Comparison of ENCODE assay signal across 1 cellular context in the genomic region with DNA sequence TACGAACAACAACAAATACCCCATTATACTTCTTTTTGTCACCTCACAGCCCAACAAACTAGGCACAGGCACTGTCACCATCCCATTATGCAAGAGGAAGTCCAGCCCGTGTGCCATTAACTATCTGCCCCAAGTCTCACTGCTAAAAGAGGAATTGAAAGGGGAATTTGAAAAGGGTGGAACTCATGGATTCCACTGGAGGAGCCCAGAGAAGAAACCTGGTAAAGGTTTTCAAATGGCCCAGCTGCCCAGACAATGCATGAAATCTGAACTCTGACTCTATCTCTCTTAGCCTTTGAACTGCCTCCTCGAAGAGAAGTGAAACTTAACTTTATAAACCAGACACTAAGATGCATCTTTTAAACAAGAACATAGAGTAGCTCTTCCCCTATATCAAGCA.
TF ChIP-seq lines count a peak whose summit lies in the region.

No MANE protein-coding gene starts in this region.

TF ChIP-seq in GM12878, 131 proteins besides CTCF, POLR2A, EP300 and RAD21:
- TF ChIP-seq POU2F2 (IDR thresholded peaks at IDR 0.05; ENCODE audit: borderline replicate concordance, low read depth, low read length) (no peak), IRF3 (IDR thresholded peaks at IDR 0.05) (no peak), SPI1 (IDR thresholded peaks at IDR 0.05; ENCODE audit: borderline replicate concordance, insufficient read depth, low read depth, low read length) (peak; percentile 34; the same call in 1 of the 2 replicates), EZH2 (IDR thresholded peaks at IDR 0.05; ENCODE audit: borderline replicate concordance, control insufficient read depth, low read depth, low read length) (no peak), CBFB (IDR thresholded peaks at IDR 0.05; ENCODE audit: low read depth) (no peak), HCFC1 (IDR thresholded peaks at IDR 0.05; ENCODE audit: low read length) (no peak), CHD1 (IDR thresholded peaks at IDR 0.05; ENCODE audit: low read depth, low read length) (no peak), RCOR1 (conservative IDR thresholded peaks at IDR 0.05; ENCODE audit: low read depth, low read length) (no peak)
